ENCODE assay signal across 10 cellular contexts in genomic region chr3:38528457-38528856, GRCh38. TPM values are rescaled to one million over a fixed set of nuclear protein-coding genes. Genes with fewer than 3 reads are reported as not detected.
DNase-seq lines count a peak whose midpoint lies in the region; TF ChIP-seq lines count a peak whose summit lies in the region.
"Had no signal": no experiment of that assay in that cellular context is flagged by ENCODE, and none has a peak within 500 bp of the region (broad histone marks: within the 10 kb centered on the region; RNA-seq: fewer than 3 reads in every experiment).

No MANE protein-coding gene starts in this region.

- in situ Hi-C loops in KBM-7 (cut with MboI; ENCODE audit: low pct_unique_long_range_greater_than_20kb, low sequenced_read_pairs), result no loop called here

- no peak overlapping the region for H3K4me3 Mint-ChIP-seq in MCF 10A (ENCODE audit: unreplicated experiment)
- H3K4me3 Mint-ChIP-seq: CD4-positive, CD25-positive, alpha-beta regulatory T cell had no signal

- H3K27ac Mint-ChIP-seq in MCF 10A (ENCODE audit: low read depth, unreplicated experiment), result no peak overlapping the region
- H3K27ac Mint-ChIP-seq: CD4-positive, CD25-positive, alpha-beta regulatory T cell had no signal

- BruUV-seq in MCF 10A (replicated peaks; lab: Mats Ljungman, UMichigan), result no TSS peak

- no peak for TF ChIP-seq CTCF in MCF 10A (IDR thresholded peaks at IDR 0.05; ENCODE audit: unreplicated experiment)

- peaks cover 39% of the 10 kb centered on the region for H3K36me3 Mint-ChIP-seq in MCF 10A (ENCODE audit: insufficient read depth, unreplicated experiment)

- H3K4me1 Mint-ChIP-seq in MCF 10A (ENCODE audit: insufficient read depth, unreplicated experiment), result no peaks in the 10 kb centered on the region

- peak; percentile 22 for DNase-seq in ELR (ENCODE audit: low read depth)
- DNase-seq in KBM-7, result peak; percentile 15
- DNase-seq in SK-N-DZ (ENCODE audit: low spot score), result peak; percentile 28
- DNase-seq in iPS-NIHi7 (ENCODE audit: extremely low spot score), result peak; percentile 41
- no peak for DNase-seq in stimulated activated CD4-positive, alpha-beta T cell treated with anti-CD3 and anti-CD28 coated beads, Interleukin-4, amount 100 ng/mL, for 24 hours
- no peak for DNase-seq in MCF 10A (ENCODE audit: unreplicated experiment)
- DNase-seq in effector CD4-positive, alpha-beta T cell, result no peak
- DNase-seq in HK-2 (ENCODE audit: unreplicated experiment), result no peak
- DNase-seq: activated effector memory CD4-positive, alpha-beta T cell treated with anti-CD3 and anti-CD28 coated beads, Interleukin-2, amount 50 U/mL, for 16 hours; CD4-positive, CD25-positive, alpha-beta regulatory T cell had no signal

- POLR2A ChIA-PET in MCF 10A (lab: Yijun Ruan, JAX), result no interaction called here

- H3K27me3 Mint-ChIP-seq in MCF 10A (ENCODE audit: insufficient read depth, unreplicated experiment), result no peaks in the 10 kb centered on the region
- H3K27me3 Mint-ChIP-seq: CD4-positive, CD25-positive, alpha-beta regulatory T cell had no signal

- no peaks in the 10 kb centered on the region for H3K9me3 Mint-ChIP-seq in MCF 10A (ENCODE audit: unreplicated experiment)
- H3K9me3 Mint-ChIP-seq: CD4-positive, CD25-positive, alpha-beta regulatory T cell had no signal

- CTCF ChIA-PET in MCF 10A (lab: Yijun Ruan, JAX), result interaction anchor here (1.1 to 2.1 kb wide), 3 partner anchors 128 to 471 kb away, joined by 3 to 12 read pairs (median 6); no protein-coding TSS in a partner anchor

- intact Hi-C loops in MCF 10A (cut with micrococcal nuclease), result no loop called here

RNA-seq across cellular contexts. Expression of gene EXOG, which starts 32.3 kb away (rescaled TPM):
- polyA plus RNA-seq in SK-N-DZ (2014; cell fraction: cytosol; rRNA removed), result 11.2 and 17.1 TPM in 2 replicates
- 19.2 and 21.4 TPM in 2 replicates for polyA plus RNA-seq in SK-N-DZ (2014; cell fraction: nucleus; rRNA removed)
- 17.5 and 21.9 TPM in 2 replicates for total RNA-seq in MCF 10A (2022)

Comparison
In these comparisons a context has a peak if more than half of its experiments do, and no peak if none do; other contexts are left out.
1. DNase-seq: peak in ELR (single experiment), KBM-7 (single experiment), SK-N-DZ (single experiment) and iPS-NIHi7 (single experiment); none in stimulated activated CD4-positive, alpha-beta T cell treated with anti-CD3 and anti-CD28 coated beads, Interleukin-4, amount 100 ng/mL, for 24 hours (single experiment), MCF 10A (single experiment), effector CD4-positive, alpha-beta T cell (single experiment) and HK-2 (single experiment).